ENCODE assay signal across 8 cellular contexts in genomic region chr2:66073166-66073565, GRCh38.
"Had no signal": no experiment of that assay in that cellular context is flagged by ENCODE, and none has a peak within 500 bp of the region (broad histone marks: within the 10 kb centered on the region; RNA-seq: fewer than 3 reads in every experiment).

No MANE protein-coding gene starts in this region.

- H3K4me3 Mint-ChIP-seq: IgD-negative memory B cell had no signal

- H3K4me1 ChIP-seq: HAP-1 had no signal

- H3K27ac ChIP-seq: GM23248, HL-60 had no signal

- H3K4me1 Mint-ChIP-seq: IgD-negative memory B cell had no signal

- H3K27me3 Mint-ChIP-seq: IgD-negative memory B cell had no signal

- DNase-seq: GM23248, GOT3, H7 had no signal

- H3K36me3 Mint-ChIP-seq: IgD-negative memory B cell had no signal

- H2AFZ ChIP-seq: GM23248 had no signal

- H3K36me3 ChIP-seq: HAP-1 had no signal

- H3K27ac Mint-ChIP-seq: IgD-negative memory B cell had no signal

- H3K4me3 ChIP-seq: GM23248, HAP-1 had no signal

- H3K9me3 ChIP-seq: HAP-1 had no signal

- ATAC-seq: HCT116, HepG2 had no signal
